17 cellular contexts compared by ENCODE assay signal in genomic region chr16:28179354-28179753, GRCh38. TPM values are rescaled to one million over a fixed set of nuclear protein-coding genes. Genes with fewer than 3 reads are reported as not detected.
DNase-seq lines count a peak whose midpoint lies in the region; ATAC-seq, FAIRE-seq and TF ChIP-seq lines count a peak whose summit lies in the region.
"Had no signal": no experiment of that assay in that cellular context is flagged by ENCODE, and none has a peak within 500 bp of the region (broad histone marks: within the 10 kb centered on the region; RNA-seq: fewer than 3 reads in every experiment).

No MANE protein-coding gene starts in this region.

- peaks cover 85% of the 10 kb centered on the region for H3K79me2 ChIP-seq in PC-9 (ENCODE audit: low read depth)

- H2AFZ ChIP-seq in PC-9 = no peak overlapping the region
- H2AFZ ChIP-seq: neural progenitor cell had no signal

- 50 to 66% (median 55%) methylated on average over 1 of the region's 1 CpG for WGBS in spleen, 5 donors
- WGBS in pancreas, 2 donors = 92 to 96% methylated on average over 1 of the region's 1 CpG

- no peaks in the 10 kb centered on the region for H3K27me3 Mint-ChIP-seq in activated CD4-positive, alpha-beta T cell treated with anti-CD3 and anti-CD28 coated beads, Interleukin-2, amount 10 ng/mL, durations not matched to agents 24 days and 14 days
- no peaks in the 10 kb centered on the region for H3K27me3 Mint-ChIP-seq in chondrocyte (ENCODE audit: low read depth)

- no peak for DNase-seq in activated CD4-positive, alpha-beta T cell treated with anti-CD3 and anti-CD28 coated beads, Interleukin-2, amount 10 ng/mL, durations not matched to agents 24 days and 14 days
- DNase-seq in activated CD4-positive, alpha-beta T cell treated with anti-CD3 and anti-CD28 coated beads, Interleukin-2, amount 50 U/mL, for 48 hours = no peak
- peak; percentile 61 for DNase-seq in M059J (ENCODE audit: low read depth)
- DNase-seq in chondrocyte (ENCODE audit: low spot score) = no peak
- no peak for DNase-seq in spleen
- no peak for DNase-seq in GM19240 (ENCODE audit: insufficient read length, low spot score)
- DNase-seq in PC-9 = no peak
- DNase-seq in pancreas = no peak
- DNase-seq: cortex of kidney, MV-4-11, NCI-H2171 treated with DMSO at 0.1 percent for 48 hours, SHP77 had no signal

- POLR2A ChIA-PET in PC-9 (lab: Charles Lee; ENCODE audit: unreplicated experiment) = no interaction called here

- FAIRE-seq in pancreas (lab: Jason Lieb, UNC) = no peak
- FAIRE-seq: A204.1, D721Med, HTR-8/SVneo had no signal

- CTCF ChIA-PET in PC-9 (lab: Charles Lee) = no interaction called here

- no peaks in the 10 kb centered on the region for H3K9me3 ChIP-seq in spleen
- H3K9me3 ChIP-seq in PC-9 (ENCODE audit: insufficient read depth, low read depth) = no peaks in the 10 kb centered on the region
- no peaks in the 10 kb centered on the region for H3K9me3 ChIP-seq in pancreas

- H3K4me1 ChIP-seq in spleen (peaks cover 29 to 95% (median 64%) of the 10 kb centered on the region in 6 donors), PC-9 (replicated peaks; ENCODE audit: insufficient read depth) (peaks cover 30% of the 10 kb centered on the region), pancreas (peaks cover 6 to 37% (median 30%) of the 10 kb centered on the region in 3 donors)

- intact Hi-C loops in activated CD4-positive, alpha-beta T cell treated with anti-CD3 and anti-CD28 coated beads, Interleukin-2, amount 10 ng/mL, durations not matched to agents 24 days and 14 days (cut with micrococcal nuclease) = loop anchor here (5.0 kb wide), 1 partner anchor 33 kb away; the partner anchor contains the start of gene XPO6
- intact Hi-C loops in spleen (cut with DNase I; ENCODE audit: low total_unique reads) = no loop called here
- intact Hi-C loops in PC-9 (cut with micrococcal nuclease; ENCODE audit: unreplicated experiment) = no loop called here
- intact Hi-C loops in pancreas (cut with DNase I) = no loop called here

- no TSS peak for BruUV-seq in PC-9 (replicated peaks; lab: Mats Ljungman, UMichigan)

- peaks cover 0 to 62% (median 44%) of the 10 kb centered on the region in 6 donors for H3K36me3 ChIP-seq in spleen
- peaks cover 25% of the 10 kb centered on the region; the same call in 1 of the 2 replicates for H3K36me3 ChIP-seq in PC-9 (ENCODE audit: low read depth)
- H3K36me3 ChIP-seq in pancreas = no peaks in the 10 kb centered on the region
- H3K36me3 ChIP-seq: neural progenitor cell had no signal

- H3K9me3 Mint-ChIP-seq in activated CD4-positive, alpha-beta T cell treated with anti-CD3 and anti-CD28 coated beads, Interleukin-2, amount 10 ng/mL, durations not matched to agents 24 days and 14 days = no peaks in the 10 kb centered on the region
- H3K9me3 Mint-ChIP-seq in chondrocyte (ENCODE audit: low read depth) = peaks cover 2% of the 10 kb centered on the region

- peaks cover 66% of the 10 kb centered on the region for H3K36me3 Mint-ChIP-seq in activated CD4-positive, alpha-beta T cell treated with anti-CD3 and anti-CD28 coated beads, Interleukin-2, amount 10 ng/mL, durations not matched to agents 24 days and 14 days (ENCODE audit: low read depth)
- peaks cover 15% of the 10 kb centered on the region for H3K36me3 Mint-ChIP-seq in chondrocyte (ENCODE audit: low read depth)

- TF ChIP-seq CTCF in chondrocyte (IDR thresholded peaks at IDR 0.05) (no peak), spleen (IDR thresholded peaks at IDR 0.05 in 8 of 11, conservative IDR thresholded peaks at IDR 0.05 in 3 of 11) (no peak), PC-9 (conservative IDR thresholded peaks at IDR 0.05) (no peak), pancreas (IDR thresholded peaks at IDR 0.05) (no peak)

- peak overlapping the region; percentile 66 for H3K27ac Mint-ChIP-seq in activated CD4-positive, alpha-beta T cell treated with anti-CD3 and anti-CD28 coated beads, Interleukin-2, amount 10 ng/mL, durations not matched to agents 24 days and 14 days
- peak overlapping the region; percentile 28 for H3K27ac Mint-ChIP-seq in chondrocyte (ENCODE audit: unreplicated experiment)
- H3K27ac Mint-ChIP-seq: neural progenitor cell had no signal

- H3K27ac ChIP-seq in spleen = peak overlapping the region in 6 of 8 donors; percentile 45 to 88 (median 76)
- H3K27ac ChIP-seq in PC-9 = no peak overlapping the region
- no peak overlapping the region for H3K27ac ChIP-seq in pancreas
- H3K27ac ChIP-seq: neural progenitor cell had no signal

- peaks cover 67% of the 10 kb centered on the region for H3K4me1 Mint-ChIP-seq in activated CD4-positive, alpha-beta T cell treated with anti-CD3 and anti-CD28 coated beads, Interleukin-2, amount 10 ng/mL, durations not matched to agents 24 days and 14 days
- H3K4me1 Mint-ChIP-seq in chondrocyte (ENCODE audit: low read depth) = peaks cover 46% of the 10 kb centered on the region

- no peak overlapping the region for H3K4me2 ChIP-seq in PC-9
- H3K4me2 ChIP-seq: neural progenitor cell had no signal

- no peaks in the 10 kb centered on the region for H3K27me3 ChIP-seq in spleen (replicated peaks in 1 of 7)
- H3K27me3 ChIP-seq in PC-9 (ENCODE audit: insufficient read depth, low read depth) = no peaks in the 10 kb centered on the region
- H3K27me3 ChIP-seq in pancreas = no peaks in the 10 kb centered on the region
- H3K27me3 ChIP-seq: neural progenitor cell had no signal

- H4K20me1 ChIP-seq in PC-9 (ENCODE audit: insufficient read depth) = peaks cover 26% of the 10 kb centered on the region; the same call in 1 of the 2 replicates

- H3K4me3 ChIP-seq in spleen (no peak overlapping the region), PC-9 (no peak overlapping the region), pancreas (no peak overlapping the region)
- H3K4me3 ChIP-seq: lung, neural progenitor cell had no signal

- no peak overlapping the region for H3K4me3 Mint-ChIP-seq in activated CD4-positive, alpha-beta T cell treated with anti-CD3 and anti-CD28 coated beads, Interleukin-2, amount 10 ng/mL, durations not matched to agents 24 days and 14 days
- H3K4me3 Mint-ChIP-seq in chondrocyte (ENCODE audit: unreplicated experiment) = no peak overlapping the region
- H3K4me3 Mint-ChIP-seq: neural progenitor cell had no signal

- ATAC-seq in pancreas = no peak

- no peaks in the 10 kb centered on the region for H3K9me2 ChIP-seq in PC-9 (ENCODE audit: insufficient read depth)

- TF ChIP-seq POLR2A in spleen (IDR thresholded peaks at IDR 0.05) = no peak

- H3F3A ChIP-seq in PC-9 (ENCODE audit: insufficient read depth, low read depth) = peaks cover 37% of the 10 kb centered on the region

RNA-seq across cellular contexts. Expression of gene XPO6, which starts 32.4 kb away (rescaled TPM):
- 230 and 245 TPM in 2 replicates for total RNA-seq in activated CD4-positive, alpha-beta T cell treated with anti-CD3 and anti-CD28 coated beads, Interleukin-2, amount 10 ng/mL, durations not matched to agents 24 days and 14 days
- total RNA-seq in M059J (2014; rRNA removed; shearing (Covaris generic)) = 83.6 and 175 TPM in 2 replicates
- total RNA-seq in chondrocyte (124 to 133 TPM (median 128 TPM) in 3 replicates), spleen (100 to 1,000 TPM; 259 to 517 (median 343) TPM), PC-9 (2021) (154 and 221 TPM in 2 replicates), pancreas (10 to 100 TPM; 32.6 to 46.5 (median 36.4) TPM)
- polyA plus RNA-seq in spleen (100 to 1,000 TPM in 2 of 3 donors, 10 to 100 TPM in 1; 96.9 to 150 (median 132) TPM), pancreas (10 to 100 TPM; 66.6 to 73.6 TPM)

Comparison
In these comparisons a context has a peak if more than half of its experiments do, and no peak if none do; other contexts are left out.
1. H3K27ac ChIP-seq: peak in spleen (6 of 8); none in PC-9 (single experiment) and pancreas (0 of 4).